In genomic region chr11:115333951-115334350, GRCh38 we compare ENCODE assay signal across 34 cellular contexts.
"Had no signal": no experiment of that assay in that cellular context is flagged by ENCODE, and none has a peak within 500 bp of the region (broad histone marks: within the 10 kb centered on the region; RNA-seq: fewer than 3 reads in every experiment).

No MANE protein-coding gene starts in this region.

- H3K9me3 Mint-ChIP-seq: activated CD4-positive, alpha-beta T cell treated with anti-CD3 and anti-CD28 coated beads, Interleukin-2, amount 10 ng/mL, durations not matched to agents 7 days and 5 days; activated naive CD4-positive, alpha-beta T cell treated with anti-CD3 and anti-CD28 coated beads for 36 hours; activated naive CD4-positive, alpha-beta T cell treated with anti-CD3 and anti-CD28 coated beads, Interleukin-2, amount 50 U/mL, for 72 hours; activated T-cell treated with anti-CD3 and anti-CD28 coated beads, Interleukin-2, amount 50 U/mL, for 24 hours; activated T-helper 1 cell treated with anti-CD3 and anti-CD28 coated beads, Interleukin-12 subunit alpha, Interleukin-12 subunit beta, Interleukin-2, Interleukin-4 antibody, amounts not matched to agents 30 ng/mL and 10 ng/mL and 1 ng/mL, durations not matched to agents 14 hours and 24 hours and 36 hours; T-helper 1 cell treated with Interleukin-12 subunit alpha and Interleukin-12 subunit beta and Interleukin-4 antibody, amounts not matched to agents 30 μg/mL and 1 μg/mL, for 36 hours; T-helper 2 cell treated with Interferon-gamma antibody and Interleukin-4, amounts not matched to agents 5 μg/mL and 100 μg/mL, for 36 hours had no signal

- H3K4me1 Mint-ChIP-seq: activated CD4-positive, alpha-beta T cell treated with anti-CD3 and anti-CD28 coated beads for 36 hours; activated CD4-positive, alpha-beta T cell treated with anti-CD3 and anti-CD28 coated beads, Interleukin-2, amount 10 ng/mL, durations not matched to agents 7 days and 5 days; WTC11 had no signal

- H3K27me3 ChIP-seq: adrenal gland, body of pancreas, breast epithelium, Peyer's patch, SJSA1 had no signal

- H3K27ac Mint-ChIP-seq: activated CD4-positive, alpha-beta T cell treated with anti-CD3 and anti-CD28 coated beads for 36 hours; activated CD4-positive, alpha-beta T cell treated with anti-CD3 and anti-CD28 coated beads, Interleukin-2, amount 10 ng/mL, durations not matched to agents 7 days and 5 days; activated CD8-positive, alpha-beta T cell treated with anti-CD3 and anti-CD28 coated beads, Interleukin-2, amount 10 ng/mL, durations not matched to agents 7 days and 5 days; activated naive CD4-positive, alpha-beta T cell treated with anti-CD3 and anti-CD28 coated beads for 36 hours; activated naive CD4-positive, alpha-beta T cell treated with anti-CD3 and anti-CD28 coated beads, Interleukin-2, amount 50 U/mL, for 72 hours; activated T-cell treated with anti-CD3 and anti-CD28 coated beads, Interleukin-2, amount 50 U/mL, for 24 hours; activated T-helper 1 cell treated with anti-CD3 and anti-CD28 coated beads, Interleukin-12 subunit alpha, Interleukin-12 subunit beta, Interleukin-2, Interleukin-4 antibody, amounts not matched to agents 30 ng/mL and 10 ng/mL and 1 ng/mL, durations not matched to agents 14 hours and 24 hours and 36 hours; T-helper 1 cell treated with Interleukin-12 subunit alpha and Interleukin-12 subunit beta and Interleukin-4 antibody, amounts not matched to agents 30 μg/mL and 1 μg/mL, for 36 hours; T-helper 2 cell treated with Interferon-gamma antibody and Interleukin-4, amounts not matched to agents 5 μg/mL and 100 μg/mL, for 36 hours; WTC11 had no signal

- H3K4me3 ChIP-seq: adrenal gland, body of pancreas, breast epithelium, Peyer's patch, SJSA1 had no signal

- DNase-seq: activated CD4-positive, alpha-beta T cell treated with anti-CD3 and anti-CD28 coated beads for 36 hours; activated CD4-positive, alpha-beta T cell treated with anti-CD3 and anti-CD28 coated beads, Interleukin-2, amount 10 ng/mL, durations not matched to agents 7 days and 5 days; activated CD4-positive, alpha-beta T cell treated with anti-CD3 and anti-CD28 coated beads, Interleukin-2, amount 50 U/mL, for 48 hours; activated CD8-positive, alpha-beta T cell treated with anti-CD3 and anti-CD28 coated beads, Interleukin-2, amount 10 ng/mL, durations not matched to agents 7 days and 5 days; activated gamma-delta T cell treated with Interleukin-2 at 50 U/mL for 16 hours; activated naive CD4-positive, alpha-beta T cell treated with anti-CD3 and anti-CD28 coated beads for 36 hours; activated T-cell treated with anti-CD3 and anti-CD28 coated beads, Interleukin-2, amount 50 U/mL, for 24 hours; adrenal gland; body of pancreas; caudate nucleus; cerebellar nuclear complex; NCI-H1105; NCI-H1436 treated with DMSO at 0.1 percent for 48 hours; NCI-H1694 treated with DMSO at 0.1 percent for 48 hours; NCI-H2029; NCI-H345; NCI-H526 treated with DMSO at 0.1 percent for 48 hours; NCI-H82; NK-92 treated with Interleukin-12 subunit alpha and Interleukin-12 subunit beta, amount 100 ng/mL, for 24 hours; PC-3; Peyer's patch; RPMI8226; SHP77 treated with DMSO at 0.1 percent for 48 hours; SK-N-SH had no signal

- FAIRE-seq: astrocyte, TTC549 had no signal

- H3K36me3 ChIP-seq: adrenal gland, breast epithelium, Peyer's patch, SJSA1 had no signal

- H3K4me3 Mint-ChIP-seq: activated CD4-positive, alpha-beta T cell treated with anti-CD3 and anti-CD28 coated beads for 36 hours; activated CD4-positive, alpha-beta T cell treated with anti-CD3 and anti-CD28 coated beads, Interleukin-2, amount 10 ng/mL, durations not matched to agents 7 days and 5 days; activated CD8-positive, alpha-beta T cell treated with anti-CD3 and anti-CD28 coated beads, Interleukin-2, amount 10 ng/mL, durations not matched to agents 7 days and 5 days; activated naive CD4-positive, alpha-beta T cell treated with anti-CD3 and anti-CD28 coated beads for 36 hours; activated T-cell treated with anti-CD3 and anti-CD28 coated beads, Interleukin-2, amount 50 U/mL, for 24 hours; activated T-helper 1 cell treated with anti-CD3 and anti-CD28 coated beads, Interleukin-12 subunit alpha, Interleukin-12 subunit beta, Interleukin-2, Interleukin-4 antibody, amounts not matched to agents 30 ng/mL and 10 ng/mL and 1 ng/mL, durations not matched to agents 14 hours and 24 hours and 36 hours; T-helper 1 cell treated with Interleukin-12 subunit alpha and Interleukin-12 subunit beta and Interleukin-4 antibody, amounts not matched to agents 30 μg/mL and 1 μg/mL, for 36 hours; T-helper 2 cell treated with Interferon-gamma antibody and Interleukin-4, amounts not matched to agents 5 μg/mL and 100 μg/mL, for 36 hours; WTC11 had no signal

- H3K36me3 Mint-ChIP-seq: activated naive CD4-positive, alpha-beta T cell treated with anti-CD3 and anti-CD28 coated beads, Interleukin-2, amount 50 U/mL, for 72 hours; WTC11 had no signal

- ATAC-seq: activated CD4-positive, alpha-beta T cell treated with anti-CD3 and anti-CD28 coated beads for 36 hours; activated CD4-positive, CD25-positive, alpha-beta regulatory T cell treated with anti-CD3 and anti-CD28 coated beads, Interleukin-2, amount 50 U/mL, for 24 hours; activated CD8-positive, alpha-beta T cell treated with anti-CD3 and anti-CD28 coated beads, Interleukin-2, amount 10 ng/mL, durations not matched to agents 7 days and 5 days; activated naive CD4-positive, alpha-beta T cell treated with anti-CD3 and anti-CD28 coated beads, Interleukin-2, amount 50 U/mL, for 72 hours; body of pancreas; PC-3; WTC11 had no signal

- H3K27me3 Mint-ChIP-seq: activated CD4-positive, alpha-beta T cell treated with anti-CD3 and anti-CD28 coated beads, Interleukin-2, amount 10 ng/mL, durations not matched to agents 7 days and 5 days had no signal
